ENCODE assay signal across 2 cellular contexts in the genomic region with DNA sequence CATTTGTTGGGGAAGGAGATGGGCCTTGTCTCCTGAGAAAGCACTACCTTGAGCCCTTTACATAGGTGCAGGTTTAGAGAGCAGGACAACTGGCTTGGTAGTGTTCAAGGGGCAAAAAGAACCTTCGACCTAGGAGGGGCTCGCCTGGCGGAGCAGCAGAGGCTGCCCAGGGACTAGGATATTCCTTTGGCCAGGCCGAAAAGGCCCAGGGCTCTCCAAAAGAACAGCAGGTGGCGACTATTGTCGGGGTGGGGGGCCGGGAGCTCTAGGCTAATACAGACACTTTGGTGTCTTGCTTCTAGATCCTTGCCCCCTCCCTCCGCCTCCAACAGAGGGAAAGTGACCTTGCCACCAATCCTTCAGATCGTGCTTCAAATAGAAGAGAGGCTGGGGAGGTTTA.
TF ChIP-seq lines count a peak whose summit lies in the region.

No MANE protein-coding gene starts in this region.

TF ChIP-seq in GM23338, 12 proteins besides CTCF, POLR2A, EP300 and RAD21 (continued from another document):
- TF ChIP-seq, protein P1, sequence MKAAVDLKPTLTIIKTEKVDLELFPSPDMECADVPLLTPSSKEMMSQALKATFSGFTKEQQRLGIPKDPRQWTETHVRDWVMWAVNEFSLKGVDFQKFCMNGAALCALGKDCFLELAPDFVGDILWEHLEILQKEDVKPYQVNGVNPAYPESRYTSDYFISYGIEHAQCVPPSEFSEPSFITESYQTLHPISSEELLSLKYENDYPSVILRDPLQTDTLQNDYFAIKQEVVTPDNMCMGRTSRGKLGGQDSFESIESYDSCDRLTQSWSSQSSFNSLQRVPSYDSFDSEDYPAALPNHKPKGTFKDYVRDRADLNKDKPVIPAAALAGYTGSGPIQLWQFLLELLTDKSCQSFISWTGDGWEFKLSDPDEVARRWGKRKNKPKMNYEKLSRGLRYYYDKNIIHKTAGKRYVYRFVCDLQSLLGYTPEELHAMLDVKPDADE (IDR thresholded peaks at IDR 0.05): no peak
- no peak for TF ChIP-seq EZH2phosphoT487 (IDR thresholded peaks at IDR 0.05; ENCODE audit: unreplicated experiment)

TF ChIP-seq in WTC11, 78 proteins besides CTCF, POLR2A, EP300 and RAD21 (continued from another document):
- TF ChIP-seq, protein P2, sequence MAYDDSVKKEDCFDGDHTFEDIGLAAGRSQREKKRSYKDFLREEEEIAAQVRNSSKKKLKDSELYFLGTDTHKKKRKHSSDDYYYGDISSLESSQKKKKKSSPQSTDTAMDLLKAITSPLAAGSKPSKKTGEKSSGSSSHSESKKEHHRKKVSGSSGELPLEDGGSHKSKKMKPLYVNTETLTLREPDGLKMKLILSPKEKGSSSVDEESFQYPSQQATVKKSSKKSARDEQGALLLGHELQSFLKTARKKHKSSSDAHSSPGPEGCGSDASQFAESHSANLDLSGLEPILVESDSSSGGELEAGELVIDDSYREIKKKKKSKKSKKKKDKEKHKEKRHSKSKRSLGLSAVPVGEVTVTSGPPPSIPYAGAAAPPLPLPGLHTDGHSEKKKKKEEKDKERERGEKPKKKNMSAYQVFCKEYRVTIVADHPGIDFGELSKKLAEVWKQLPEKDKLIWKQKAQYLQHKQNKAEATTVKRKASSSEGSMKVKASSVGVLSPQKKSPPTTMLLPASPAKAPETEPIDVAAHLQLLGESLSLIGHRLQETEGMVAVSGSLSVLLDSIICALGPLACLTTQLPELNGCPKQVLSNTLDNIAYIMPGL (CRISPR knock-in tag; IDR thresholded peaks at IDR 0.05): no peak
